Comparison of ENCODE assay signal across 31 cellular contexts in the genomic region with DNA sequence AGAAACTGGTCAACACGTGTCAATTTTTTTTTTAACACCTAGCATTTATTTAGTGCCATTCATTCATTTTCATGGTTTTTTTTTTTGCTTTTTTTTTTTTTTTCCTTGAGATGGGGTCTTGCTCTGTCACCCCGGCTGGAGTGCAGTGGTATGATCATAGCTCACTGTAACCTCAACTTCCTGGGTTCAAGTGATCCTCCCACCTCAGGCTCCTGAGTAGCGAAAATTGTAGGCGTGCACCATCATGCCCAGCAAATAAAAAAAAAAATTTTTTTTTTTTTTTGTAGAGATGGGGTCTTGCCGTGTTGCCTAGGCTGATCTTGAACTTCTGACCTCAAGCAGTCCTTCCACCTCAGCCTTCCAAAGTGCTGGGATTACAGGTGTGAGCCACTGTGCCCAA.
"Had no signal": no experiment of that assay in that cellular context is flagged by ENCODE, and none has a peak within 500 bp of the region (broad histone marks: within the 10 kb centered on the region; RNA-seq: fewer than 3 reads in every experiment).

No MANE protein-coding gene starts in this region.

- H3K36me3 ChIP-seq: breast epithelium had no signal

- H3K27me3 ChIP-seq: adrenal gland, body of pancreas, brain microvascular endothelial cell, breast epithelium had no signal

- H3K27ac ChIP-seq: adrenal gland, body of pancreas, brain microvascular endothelial cell, breast epithelium, VCaP had no signal

- H3K9me3 ChIP-seq: adrenal gland, body of pancreas, breast epithelium had no signal

- ATAC-seq: activated T-cell treated with anti-CD3 and anti-CD28 coated beads, Interleukin-2, amount 50 U/mL, for 4 hours; activated T-cell treated with anti-CD3 and anti-CD28 coated beads, Interleukin-2, amount 50 U/mL, for 72 hours; activated T-helper 17 cell treated with anti-CD3 and anti-CD28 coated beads, Interleukin-2, amount 50 U/mL, for 72 hours; body of pancreas had no signal

- H3K4me3 Mint-ChIP-seq: activated B cell treated with CpG ODN at 0.5 μM for 24 hours; activated CD4-positive, alpha-beta memory T cell treated with anti-CD3 and anti-CD28 coated beads for 36 hours; activated CD4-positive, alpha-beta T cell treated with anti-CD3 and anti-CD28 coated beads, Interleukin-2, amount 10 ng/mL, durations not matched to agents 24 days and 14 days; activated naive CD4-positive, alpha-beta T cell treated with anti-CD3 and anti-CD28 coated beads for 36 hours; activated naive CD4-positive, alpha-beta T cell treated with anti-CD3 and anti-CD28 coated beads, Interleukin-2, amount 50 U/mL, for 24 hours; activated naive CD8-positive, alpha-beta T cell treated with anti-CD3 and anti-CD28 coated beads for 36 hours; activated T-cell treated with anti-CD3 and anti-CD28 coated beads, Interleukin-2, amount 50 U/mL, for 4 hours; activated T-cell treated with anti-CD3 and anti-CD28 coated beads, Interleukin-2, amount 50 U/mL, for 72 hours; activated T-helper 1 cell treated with anti-CD3 and anti-CD28 coated beads, Interleukin-12 subunit alpha, Interleukin-12 subunit beta, Interleukin-2, Interleukin-4 antibody, amounts not matched to agents 30 ng/mL and 10 ng/mL and 1 ng/mL, durations not matched to agents 14 hours and 24 hours and 36 hours; activated T-helper 17 cell treated with anti-CD3 and anti-CD28 coated beads, Interleukin-2, amount 50 U/mL, for 72 hours; T-helper 1 cell treated with Interleukin-12 subunit alpha and Interleukin-12 subunit beta and Interleukin-4 antibody, amounts not matched to agents 30 μg/mL and 1 μg/mL, for 36 hours; T-helper 2 cell treated with Interferon-gamma antibody and Interleukin-4, amounts not matched to agents 5 μg/mL and 100 μg/mL, for 36 hours had no signal

- H3K4me1 ChIP-seq: body of pancreas, breast epithelium had no signal

- H3K9me3 Mint-ChIP-seq: activated B cell treated with CpG ODN at 0.5 μM for 24 hours; activated CD4-positive, alpha-beta memory T cell treated with anti-CD3 and anti-CD28 coated beads for 36 hours; activated CD4-positive, alpha-beta T cell treated with anti-CD3 and anti-CD28 coated beads, Interleukin-2, amount 10 ng/mL, durations not matched to agents 24 days and 14 days; activated naive CD4-positive, alpha-beta T cell treated with anti-CD3 and anti-CD28 coated beads for 36 hours; activated naive CD4-positive, alpha-beta T cell treated with anti-CD3 and anti-CD28 coated beads, Interleukin-2, amount 50 U/mL, for 24 hours; activated naive CD8-positive, alpha-beta T cell treated with anti-CD3 and anti-CD28 coated beads for 36 hours; activated T-cell treated with anti-CD3 and anti-CD28 coated beads, Interleukin-2, amount 50 U/mL, for 4 hours; activated T-cell treated with anti-CD3 and anti-CD28 coated beads, Interleukin-2, amount 50 U/mL, for 72 hours; activated T-helper 1 cell treated with anti-CD3 and anti-CD28 coated beads, Interleukin-12 subunit alpha, Interleukin-12 subunit beta, Interleukin-2, Interleukin-4 antibody, amounts not matched to agents 30 ng/mL and 10 ng/mL and 1 ng/mL, durations not matched to agents 14 hours and 24 hours and 36 hours; activated T-helper 17 cell treated with anti-CD3 and anti-CD28 coated beads, Interleukin-2, amount 50 U/mL, for 72 hours; T-helper 1 cell treated with Interleukin-12 subunit alpha and Interleukin-12 subunit beta and Interleukin-4 antibody, amounts not matched to agents 30 μg/mL and 1 μg/mL, for 36 hours; T-helper 2 cell treated with Interferon-gamma antibody and Interleukin-4, amounts not matched to agents 5 μg/mL and 100 μg/mL, for 36 hours had no signal

- H3K27ac Mint-ChIP-seq: activated B cell treated with CpG ODN at 0.5 μM for 24 hours; activated CD4-positive, alpha-beta memory T cell treated with anti-CD3 and anti-CD28 coated beads for 36 hours; activated CD4-positive, alpha-beta T cell treated with anti-CD3 and anti-CD28 coated beads, Interleukin-2, amount 10 ng/mL, durations not matched to agents 24 days and 14 days; activated naive CD4-positive, alpha-beta T cell treated with anti-CD3 and anti-CD28 coated beads for 36 hours; activated naive CD4-positive, alpha-beta T cell treated with anti-CD3 and anti-CD28 coated beads, Interleukin-2, amount 50 U/mL, for 24 hours; activated naive CD8-positive, alpha-beta T cell treated with anti-CD3 and anti-CD28 coated beads for 36 hours; activated T-helper 1 cell treated with anti-CD3 and anti-CD28 coated beads, Interleukin-12 subunit alpha, Interleukin-12 subunit beta, Interleukin-2, Interleukin-4 antibody, amounts not matched to agents 30 ng/mL and 10 ng/mL and 1 ng/mL, durations not matched to agents 14 hours and 24 hours and 36 hours; T-helper 1 cell treated with Interleukin-12 subunit alpha and Interleukin-12 subunit beta and Interleukin-4 antibody, amounts not matched to agents 30 μg/mL and 1 μg/mL, for 36 hours; T-helper 2 cell treated with Interferon-gamma antibody and Interleukin-4, amounts not matched to agents 5 μg/mL and 100 μg/mL, for 36 hours had no signal

- H3K4me3 ChIP-seq: adrenal gland, body of pancreas, breast epithelium, coronary artery had no signal

- H3K27me3 Mint-ChIP-seq: activated B cell treated with CpG ODN at 0.5 μM for 24 hours; activated CD4-positive, alpha-beta memory T cell treated with anti-CD3 and anti-CD28 coated beads for 36 hours; activated CD4-positive, alpha-beta T cell treated with anti-CD3 and anti-CD28 coated beads, Interleukin-2, amount 10 ng/mL, durations not matched to agents 24 days and 14 days; activated naive CD4-positive, alpha-beta T cell treated with anti-CD3 and anti-CD28 coated beads, Interleukin-2, amount 50 U/mL, for 24 hours; activated naive CD8-positive, alpha-beta T cell treated with anti-CD3 and anti-CD28 coated beads for 36 hours; activated T-helper 17 cell treated with anti-CD3 and anti-CD28 coated beads, Interleukin-2, amount 50 U/mL, for 72 hours had no signal

- DNase-seq: activated B cell treated with CpG ODN at 0.5 μM for 24 hours; activated CD4-positive, alpha-beta memory T cell treated with anti-CD3 and anti-CD28 coated beads for 36 hours; activated CD4-positive, alpha-beta T cell treated with anti-CD3 and anti-CD28 coated beads for 4 hours; activated CD4-positive, alpha-beta T cell treated with anti-CD3 and anti-CD28 coated beads, Interleukin-2, amount 10 ng/mL, durations not matched to agents 24 days and 14 days; activated CD4-positive, alpha-beta T cell treated with anti-CD3 and anti-CD28 coated beads, Interleukin-2, amount 50 U/mL, for 1 hour; activated CD4-positive, alpha-beta T cell treated with anti-CD3 and anti-CD28 coated beads, Interleukin-2, amount 50 U/mL, for 4 hours; activated CD4-positive, CD25-positive, alpha-beta regulatory T cell treated with anti-CD3 and anti-CD28 coated beads, Interleukin-2, amount 50 U/mL, for 72 hours; activated effector memory CD4-positive, alpha-beta T cell treated with anti-CD3 and anti-CD28 coated beads, Interleukin-2, amount 50 U/mL, for 16 hours; activated gamma-delta T cell treated with Interleukin-2 at 50 U/mL for 16 hours; activated naive CD4-positive, alpha-beta T cell; activated naive CD4-positive, alpha-beta T cell treated with anti-CD3 and anti-CD28 coated beads for 36 hours; activated naive CD8-positive, alpha-beta T cell treated with anti-CD3 and anti-CD28 coated beads for 36 hours; activated T-cell treated with anti-CD3 and anti-CD28 coated beads for 4 hours; activated T-cell treated with anti-CD3 and anti-CD28 coated beads, Interleukin-2, amount 50 U/mL, for 1 hour; activated T-cell treated with anti-CD3 and anti-CD28 coated beads, Interleukin-2, amount 50 U/mL, for 4 hours; activated T-cell treated with anti-CD3 and anti-CD28 coated beads, Interleukin-2, amount 50 U/mL, for 72 hours; adrenal gland; amniotic stem cell; aorta; body of pancreas; brain microvascular endothelial cell; central memory CD4-positive, alpha-beta T cell; T-helper 9 cell had no signal

- H3K4me1 Mint-ChIP-seq: activated B cell treated with CpG ODN at 0.5 μM for 24 hours had no signal
